ENCODE assay signal across 1 cellular context in the genomic region with DNA sequence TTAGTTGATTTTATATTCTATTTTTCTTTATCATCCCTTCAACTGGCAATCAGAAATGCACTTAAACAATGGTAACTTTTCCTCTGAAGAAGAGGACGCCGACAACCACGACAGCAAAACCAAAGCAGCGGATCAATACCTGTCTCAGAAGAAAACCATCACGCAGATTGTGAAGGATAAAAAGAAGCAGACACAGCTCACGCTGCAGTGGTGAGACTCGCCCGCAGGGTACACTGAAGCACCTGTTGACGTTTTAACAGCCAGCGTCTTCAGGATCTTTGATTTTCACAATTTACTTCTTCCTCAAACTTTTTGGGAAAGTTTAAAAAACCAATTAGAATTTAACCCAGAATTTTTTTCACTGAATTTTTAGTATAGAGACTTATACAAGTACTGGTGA.
TF ChIP-seq lines count a peak whose summit lies in the region.

No MANE protein-coding gene starts in this region.

TF ChIP-seq in K562, 482 proteins besides CTCF, POLR2A, EP300 and RAD21 (continued from another document):
- TF ChIP-seq, protein P1, sequence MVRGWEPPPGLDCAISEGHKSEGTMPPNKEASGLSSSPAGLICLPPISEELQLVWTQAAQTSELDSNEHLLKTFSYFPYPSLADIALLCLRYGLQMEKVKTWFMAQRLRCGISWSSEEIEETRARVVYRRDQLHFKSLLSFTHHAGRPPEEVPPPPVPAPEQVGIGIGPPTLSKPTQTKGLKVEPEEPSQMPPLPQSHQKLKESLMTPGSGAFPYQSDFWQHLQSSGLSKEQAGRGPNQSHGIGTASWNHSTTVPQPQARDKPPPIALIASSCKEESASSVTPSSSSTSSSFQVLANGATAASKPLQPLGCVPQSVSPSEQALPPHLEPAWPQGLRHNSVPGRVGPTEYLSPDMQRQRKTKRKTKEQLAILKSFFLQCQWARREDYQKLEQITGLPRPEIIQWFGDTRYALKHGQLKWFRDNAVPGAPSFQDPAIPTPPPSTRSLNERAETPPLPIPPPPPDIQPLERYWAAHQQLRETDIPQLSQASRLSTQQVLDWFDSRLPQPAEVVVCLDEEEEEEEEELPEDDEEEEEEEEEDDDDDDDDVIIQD (CRISPR knock-in tag; IDR thresholded peaks at IDR 0.05), result no peak
- TF ChIP-seq SMARCB1 (IDR thresholded peaks at IDR 0.05; ENCODE audit: insufficient read length, low read depth) (no peak), ETV5 (CRISPR knock-in tag; IDR thresholded peaks at IDR 0.05; ENCODE audit: low read depth) (no peak), GTF2A2 (tag; IDR thresholded peaks at IDR 0.05) (no peak), SIN3A (IDR thresholded peaks at IDR 0.05; ENCODE audit: borderline replicate concordance in 2 of 2, control insufficient read depth in 1 of 2, low read depth in 2 of 2, low read length in 2 of 2) (no peak), ZNF224 (CRISPR knock-in tag; IDR thresholded peaks at IDR 0.05) (no peak), CXXC5 (CRISPR knock-in tag; IDR thresholded peaks at IDR 0.05) (no peak), CBFA2T2 (conservative IDR thresholded peaks at IDR 0.05) (no peak)
- TF ChIP-seq, protein P2, sequence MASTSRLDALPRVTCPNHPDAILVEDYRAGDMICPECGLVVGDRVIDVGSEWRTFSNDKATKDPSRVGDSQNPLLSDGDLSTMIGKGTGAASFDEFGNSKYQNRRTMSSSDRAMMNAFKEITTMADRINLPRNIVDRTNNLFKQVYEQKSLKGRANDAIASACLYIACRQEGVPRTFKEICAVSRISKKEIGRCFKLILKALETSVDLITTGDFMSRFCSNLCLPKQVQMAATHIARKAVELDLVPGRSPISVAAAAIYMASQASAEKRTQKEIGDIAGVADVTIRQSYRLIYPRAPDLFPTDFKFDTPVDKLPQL (IDR thresholded peaks at IDR 0.05; ENCODE audit: extremely low read depth, insufficient read length), result no peak
- TF ChIP-seq, protein P3, sequence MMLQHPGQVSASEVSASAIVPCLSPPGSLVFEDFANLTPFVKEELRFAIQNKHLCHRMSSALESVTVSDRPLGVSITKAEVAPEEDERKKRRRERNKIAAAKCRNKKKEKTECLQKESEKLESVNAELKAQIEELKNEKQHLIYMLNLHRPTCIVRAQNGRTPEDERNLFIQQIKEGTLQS (IDR thresholded peaks at IDR 0.05), result no peak
- TF ChIP-seq, protein P3 (CRISPR knock-in tag; conservative IDR thresholded peaks at IDR 0.05), result no peak
- TF ChIP-seq, protein P4, sequence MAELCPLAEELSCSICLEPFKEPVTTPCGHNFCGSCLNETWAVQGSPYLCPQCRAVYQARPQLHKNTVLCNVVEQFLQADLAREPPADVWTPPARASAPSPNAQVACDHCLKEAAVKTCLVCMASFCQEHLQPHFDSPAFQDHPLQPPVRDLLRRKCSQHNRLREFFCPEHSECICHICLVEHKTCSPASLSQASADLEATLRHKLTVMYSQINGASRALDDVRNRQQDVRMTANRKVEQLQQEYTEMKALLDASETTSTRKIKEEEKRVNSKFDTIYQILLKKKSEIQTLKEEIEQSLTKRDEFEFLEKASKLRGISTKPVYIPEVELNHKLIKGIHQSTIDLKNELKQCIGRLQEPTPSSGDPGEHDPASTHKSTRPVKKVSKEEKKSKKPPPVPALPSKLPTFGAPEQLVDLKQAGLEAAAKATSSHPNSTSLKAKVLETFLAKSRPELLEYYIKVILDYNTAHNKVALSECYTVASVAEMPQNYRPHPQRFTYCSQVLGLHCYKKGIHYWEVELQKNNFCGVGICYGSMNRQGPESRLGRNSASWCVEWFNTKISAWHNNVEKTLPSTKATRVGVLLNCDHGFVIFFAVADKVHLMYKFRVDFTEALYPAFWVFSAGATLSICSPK (IDR thresholded peaks at IDR 0.05; ENCODE audit: borderline replicate concordance), result no peak
- TF ChIP-seq, protein P5, sequence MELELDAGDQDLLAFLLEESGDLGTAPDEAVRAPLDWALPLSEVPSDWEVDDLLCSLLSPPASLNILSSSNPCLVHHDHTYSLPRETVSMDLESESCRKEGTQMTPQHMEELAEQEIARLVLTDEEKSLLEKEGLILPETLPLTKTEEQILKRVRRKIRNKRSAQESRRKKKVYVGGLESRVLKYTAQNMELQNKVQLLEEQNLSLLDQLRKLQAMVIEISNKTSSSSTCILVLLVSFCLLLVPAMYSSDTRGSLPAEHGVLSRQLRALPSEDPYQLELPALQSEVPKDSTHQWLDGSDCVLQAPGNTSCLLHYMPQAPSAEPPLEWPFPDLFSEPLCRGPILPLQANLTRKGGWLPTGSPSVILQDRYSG (tag; conservative IDR thresholded peaks at IDR 0.05; ENCODE audit: low read depth), result no peak
- TF ChIP-seq, protein P6, sequence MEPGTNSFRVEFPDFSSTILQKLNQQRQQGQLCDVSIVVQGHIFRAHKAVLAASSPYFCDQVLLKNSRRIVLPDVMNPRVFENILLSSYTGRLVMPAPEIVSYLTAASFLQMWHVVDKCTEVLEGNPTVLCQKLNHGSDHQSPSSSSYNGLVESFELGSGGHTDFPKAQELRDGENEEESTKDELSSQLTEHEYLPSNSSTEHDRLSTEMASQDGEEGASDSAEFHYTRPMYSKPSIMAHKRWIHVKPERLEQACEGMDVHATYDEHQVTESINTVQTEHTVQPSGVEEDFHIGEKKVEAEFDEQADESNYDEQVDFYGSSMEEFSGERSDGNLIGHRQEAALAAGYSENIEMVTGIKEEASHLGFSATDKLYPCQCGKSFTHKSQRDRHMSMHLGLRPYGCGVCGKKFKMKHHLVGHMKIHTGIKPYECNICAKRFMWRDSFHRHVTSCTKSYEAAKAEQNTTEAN (CRISPR knock-in tag; IDR thresholded peaks at IDR 0.05), result no peak
